14 cellular contexts compared by ENCODE assay signal in genomic region chr17:42548993-42549755, GRCh38. TPM values are rescaled to one million over a fixed set of nuclear protein-coding genes. Genes with fewer than 3 reads are reported as not detected.
DNase-seq lines count a peak whose midpoint lies in the region; ATAC-seq, FAIRE-seq and TF ChIP-seq lines count a peak whose summit lies in the region.
"Had no signal": no experiment of that assay in that cellular context is flagged by ENCODE, and none has a peak within 500 bp of the region (broad histone marks: within the 10 kb centered on the region; RNA-seq: fewer than 3 reads in every experiment).

No MANE protein-coding gene starts in this region.

- ATAC-seq in A549 (peak in 1 of 2 experiments; percentile 0; a peak in 1 of 6 replicates), GM19463 (IDR thresholded peaks at IDR 0.05; ENCODE audit: unreplicated experiment) (no peak), upper lobe of right lung (no peak), HG03460 (IDR thresholded peaks at IDR 0.05; ENCODE audit: unreplicated experiment) (no peak)

- TF ChIP-seq POLR2A in A549 (IDR thresholded peaks at IDR 0.05; ENCODE audit: low read length) = no peak

- FAIRE-seq in A549 (lab: Jason Lieb, UNC) = peak; percentile 65

- TF ChIP-seq CTCF in A549 (IDR thresholded peaks at IDR 0.05) = no peak
- no peak for TF ChIP-seq CTCF in GM12865 (IDR thresholded peaks at IDR 0.05; ENCODE audit: insufficient read depth, low read depth, low read length, missing control alignments)
- no peak for TF ChIP-seq CTCF in VCaP (conservative IDR thresholded peaks at IDR 0.05)
- no peak for TF ChIP-seq CTCF in upper lobe of right lung (IDR thresholded peaks at IDR 0.05)

- H3K4me3 ChIP-seq in A549 (peak overlapping the region; percentile 51), GM12865 (ENCODE audit: low read depth, low read length) (peak overlapping the region; percentile 50), iPS-18c (ENCODE audit: insufficient read depth, low read depth, low read length) (peak overlapping the region; percentile 52; the same call in 1 of the 2 replicates), upper lobe of right lung (no peak overlapping the region)
- H3K4me3 ChIP-seq: body of pancreas had no signal

- WGBS in A549 (ENCODE audit: missing lambda C conversion rate) = 81% methylated on average over 14 of the region's 14 CpGs

- peaks cover 18% of the 10 kb centered on the region; the same call in 2 of the 3 replicates for H3K4me1 ChIP-seq in A549
- peaks cover 14% of the 10 kb centered on the region for H3K4me1 ChIP-seq in upper lobe of right lung

- H3K27me3 ChIP-seq in upper lobe of right lung = no peaks in the 10 kb centered on the region
- H3K27me3 ChIP-seq: body of pancreas, tibial nerve had no signal

- H3K27ac ChIP-seq in A549 = peak overlapping the region in 1 of 2 experiments; percentile 83; a peak in 2 of 6 replicates
- peak overlapping the region; percentile 40; the same call in 1 of the 2 replicates for H3K27ac ChIP-seq in VCaP
- no peak overlapping the region for H3K27ac ChIP-seq in upper lobe of right lung
- H3K27ac ChIP-seq: prostate gland, tibial nerve had no signal

- peak overlapping the region; percentile 89 for H3K4me2 ChIP-seq in A549

- no peaks in the 10 kb centered on the region for H3K36me3 ChIP-seq in upper lobe of right lung
- H3K36me3 ChIP-seq: prostate gland had no signal

- DNase-seq in A549 (ENCODE audit: low read depth in 1 of 2, low spot score in 1 of 2) (no peak), GM12865 (ENCODE audit: low read depth) (no peak), upper lobe of right lung (no peak), NCI-H1930 (lab: John Stamatoyannopoulos, UW) (no peak)
- DNase-seq: activated CD8-positive, alpha-beta memory T cell treated with anti-CD3 and anti-CD28 coated beads for 24 hours; body of pancreas; KBM-7; SHP77 treated with DMSO at 0.1 percent for 48 hours had no signal

- H3K9me3 ChIP-seq in A549 = no peaks in the 10 kb centered on the region
- H3K9me3 ChIP-seq in iPS-18c (ENCODE audit: control insufficient read depth, insufficient read depth, low read length) = no peaks in the 10 kb centered on the region
- no peaks in the 10 kb centered on the region for H3K9me3 ChIP-seq in upper lobe of right lung
- H3K9me3 ChIP-seq: body of pancreas, prostate gland, tibial nerve had no signal

- CTCF ChIA-PET in A549 (lab: Yijun Ruan, JAX) = interaction anchor here (0.6 to 4.2 kb wide), 19 partner anchors 9 to 413 kb away, joined by 3 to 37 read pairs (median 4); partner anchors contain the start of genes BECN1, NAGLU and PSMC3IP

- POLR2A ChIA-PET in A549 (lab: Yijun Ruan, JAX) = interaction anchor here (0.7 to 1.6 kb wide), 7 partner anchors 10 to 346 kb away, joined by 3 to 22 read pairs (median 3); partner anchors contain the start of genes NAGLU, PSMC3IP and VPS25

- TF ChIP-seq RAD21 in A549 (conservative IDR thresholded peaks at IDR 0.05 in 1 of 2, IDR thresholded peaks at IDR 0.05 in 1 of 2) = no peak

- intact Hi-C loops in upper lobe of right lung (cut with DNase I) = no loop called here

- no peak for TF ChIP-seq EP300 in A549 (IDR thresholded peaks at IDR 0.05)

TF ChIP-seq in A549, 52 proteins besides CTCF, POLR2A, EP300 and RAD21:
- TF ChIP-seq BCL3 (IDR thresholded peaks at IDR 0.05) (no peak), ATOH8 (CRISPR knock-in tag; IDR thresholded peaks at IDR 0.05; ENCODE audit: low read depth) (no peak), CBX2 (IDR thresholded peaks at IDR 0.05; ENCODE audit: borderline replicate concordance, low read depth) (no peak), HOXA7 (CRISPR knock-in tag; IDR thresholded peaks at IDR 0.05) (no peak), FOSB (CRISPR knock-in tag; IDR thresholded peaks at IDR 0.05) (no peak), CEBPB (IDR thresholded peaks at IDR 0.05) (no peak), E2F6 (IDR thresholded peaks at IDR 0.05; ENCODE audit: borderline replicate concordance, low read depth) (no peak), FOSL2 (IDR thresholded peaks at IDR 0.05) (no peak), FOSL2 (CRISPR knock-in tag; IDR thresholded peaks at IDR 0.05) (no peak), USF2 (IDR thresholded peaks at IDR 0.05) (no peak), MAFK (IDR thresholded peaks at IDR 0.05; ENCODE audit: partially characterized antibody) (no peak), CHD4 (IDR thresholded peaks at IDR 0.05; ENCODE audit: borderline replicate concordance) (no peak)

RNA-seq across cellular contexts. Expression of gene HSD17B1, which starts 3.5 kb away (rescaled TPM):
- polyA plus RNA-seq in A549 (2011; rRNA removed) = 0.40 and 0.49 TPM in 2 replicates
- 1.3 and 1.4 TPM in 2 replicates for polyA plus RNA-seq in A549 (2012; cell fraction: cytosol; rRNA removed)
- polyA plus RNA-seq in A549 (2012; cell fraction: nucleus; rRNA removed) = 3.4 and 4.8 TPM in 2 replicates
- polyA plus RNA-seq in A549 (2017; fragmentation: RNase III; extraction: RNeasy Plus Mini Kit Qiagen cat#74134 plus additional on column Dnase treatment) = 1.2 to 1.9 TPM (median 1.5 TPM) in 3 replicates
- 0.24 and 0.29 TPM in 2 replicates for polyA minus RNA-seq in A549 (2011; rRNA and poly(A)+ RNA removed)
- total RNA-seq in upper lobe of right lung = 1.4 TPM

RNA-seq across cellular contexts. Expression of gene COASY, which starts 12.8 kb away (rescaled TPM):
- polyA plus RNA-seq in A549 (2011; rRNA removed) (65.4 and 77.5 TPM in 2 replicates), A549 (2017; fragmentation: RNase III; extraction: RNeasy Plus Mini Kit Qiagen cat#74134 plus additional on column Dnase treatment) (103 to 113 TPM (median 112 TPM) in 3 replicates)
- polyA plus RNA-seq in A549 (2012; cell fraction: cytosol; rRNA removed) = 116 and 139 TPM in 2 replicates
- polyA plus RNA-seq in A549 (2012; cell fraction: nucleus; rRNA removed) = 273 and 349 TPM in 2 replicates
- 86.3 and 94.3 TPM in 2 replicates for polyA minus RNA-seq in A549 (2011; rRNA and poly(A)+ RNA removed)
- total RNA-seq in upper lobe of right lung = 63.3 TPM

RNA-seq across cellular contexts. Expression of gene NAGLU, which starts 13.1 kb away (rescaled TPM):
- polyA plus RNA-seq in A549 (2011; rRNA removed) = 17.8 and 18.0 TPM in 2 replicates
- 33.3 and 49.9 TPM in 2 replicates for polyA plus RNA-seq in A549 (2012; cell fraction: cytosol; rRNA removed)
- polyA plus RNA-seq in A549 (2012; cell fraction: nucleus; rRNA removed) = 125 and 164 TPM in 2 replicates
- 28.2 to 34.5 TPM (median 34.0 TPM) in 3 replicates for polyA plus RNA-seq in A549 (2017; fragmentation: RNase III; extraction: RNeasy Plus Mini Kit Qiagen cat#74134 plus additional on column Dnase treatment)
- polyA minus RNA-seq in A549 (2011; rRNA and poly(A)+ RNA removed) = 22.4 and 34.9 TPM in 2 replicates
- total RNA-seq in upper lobe of right lung = 46.9 TPM

RNA-seq across cellular contexts. Expression of gene MLX, which starts 17.7 kb away (rescaled TPM):
- 48.0 and 48.6 TPM in 2 replicates for polyA plus RNA-seq in A549 (2011; rRNA removed)
- 34.8 and 40.4 TPM in 2 replicates for polyA plus RNA-seq in A549 (2012; cell fraction: cytosol; rRNA removed)
- 39.8 and 41.7 TPM in 2 replicates for polyA plus RNA-seq in A549 (2012; cell fraction: nucleus; rRNA removed)
- 46.3 to 48.1 TPM (median 47.0 TPM) in 3 replicates for polyA plus RNA-seq in A549 (2017; fragmentation: RNase III; extraction: RNeasy Plus Mini Kit Qiagen cat#74134 plus additional on column Dnase treatment)
- polyA minus RNA-seq in A549 (2011; rRNA and poly(A)+ RNA removed) = 49.3 and 59.8 TPM in 2 replicates
- 61.3 TPM for total RNA-seq in upper lobe of right lung

RNA-seq across cellular contexts. Expression of gene PSMC3IP, which starts 28.4 kb away (rescaled TPM):
- 17.8 and 26.1 TPM in 2 replicates for polyA plus RNA-seq in A549 (2011; rRNA removed)
- 26.0 and 33.5 TPM in 2 replicates for polyA plus RNA-seq in A549 (2012; cell fraction: cytosol; rRNA removed)
- 25.9 and 35.2 TPM in 2 replicates for polyA plus RNA-seq in A549 (2012; cell fraction: nucleus; rRNA removed)
- 37.3 to 40.7 TPM (median 37.9 TPM) in 3 replicates for polyA plus RNA-seq in A549 (2017; fragmentation: RNase III; extraction: RNeasy Plus Mini Kit Qiagen cat#74134 plus additional on column Dnase treatment)
- 8.3 and 9.2 TPM in 2 replicates for polyA minus RNA-seq in A549 (2011; rRNA and poly(A)+ RNA removed)
- total RNA-seq in upper lobe of right lung = 4.2 TPM
